11 cellular contexts compared by ENCODE assay signal in genomic region chr11:12430912-12431311, GRCh38. TPM values are rescaled to one million over a fixed set of nuclear protein-coding genes. Genes with fewer than 3 reads are reported as not detected.
DNase-seq lines count a peak whose midpoint lies in the region; ATAC-seq and TF ChIP-seq lines count a peak whose summit lies in the region.
"Had no signal": no experiment of that assay in that cellular context is flagged by ENCODE, and none has a peak within 500 bp of the region (broad histone marks: within the 10 kb centered on the region; RNA-seq: fewer than 3 reads in every experiment).

No MANE protein-coding gene starts in this region.

- ATAC-seq in HG02973 (IDR thresholded peaks at IDR 0.05; ENCODE audit: unreplicated experiment): no peak

- DNase-seq in DMS 273 (lab: John Stamatoyannopoulos, UW; ENCODE audit: unreplicated experiment): peak; percentile 57
- no peak for DNase-seq in DMS 273 treated with DMSO at 0.1 percent for 48 hours (lab: John Stamatoyannopoulos, UW)
- DNase-seq in esophagus squamous epithelium (lab: John Stamatoyannopoulos, UW): no peak
- peak; percentile 85 to 95 for DNase-seq in uterus
- DNase-seq in NCI-H510A treated with DMSO at 0.1 percent for 48 hours (lab: John Stamatoyannopoulos, UW): no peak
- no peak for DNase-seq in stimulated activated naive CD4-positive, alpha-beta T cell (lab: John Stamatoyannopoulos, UW)
- DNase-seq: effector memory CD4-positive, alpha-beta T cell; NCI-H526 treated with DMSO at 0.1 percent for 48 hours had no signal

- H3K9me3 ChIP-seq in esophagus squamous epithelium (no peaks in the 10 kb centered on the region), mucosa of rectum (ENCODE audit: control insufficient read depth in 2 of 2, low read length in 2 of 2) (no peaks in the 10 kb centered on the region), uterus (no peaks in the 10 kb centered on the region)

- H3K9ac ChIP-seq in mucosa of rectum (ENCODE audit: low read depth in 1 of 2, low read length in 2 of 2): peak overlapping the region in 1 of 2 donors; percentile 25

- no peak for TF ChIP-seq CTCF in esophagus squamous epithelium (IDR thresholded peaks at IDR 0.05)
- TF ChIP-seq CTCF in uterus (IDR thresholded peaks at IDR 0.05): peak in 1 of 4 experiments; percentile 5

- H3K4me1 ChIP-seq in esophagus squamous epithelium: peaks cover 9 to 69% (median 27%) of the 10 kb centered on the region in 3 donors
- peaks cover 12 to 37% of the 10 kb centered on the region in 2 donors for H3K4me1 ChIP-seq in mucosa of rectum (ENCODE audit: control insufficient read depth in 2 of 2, insufficient read depth in 2 of 2, low read length in 2 of 2)
- H3K4me1 ChIP-seq in uterus: peaks cover 4 to 7% of the 10 kb centered on the region in 2 donors

- no peak for TF ChIP-seq POLR2A in esophagus squamous epithelium (IDR thresholded peaks at IDR 0.05)
- peak in 1 of 2 donors; percentile 32 for TF ChIP-seq POLR2A in uterus (IDR thresholded peaks at IDR 0.05)

- intact Hi-C loops in esophagus squamous epithelium (cut with DNase I) (no loop called here), uterus (cut with DNase I; ENCODE audit: low total_unique reads) (no loop called here)

- no peaks in the 10 kb centered on the region for H3K36me3 ChIP-seq in esophagus squamous epithelium
- H3K36me3 ChIP-seq in mucosa of rectum (ENCODE audit: control insufficient read depth in 2 of 2, insufficient read depth in 2 of 2, low read length in 2 of 2): no peaks in the 10 kb centered on the region
- H3K36me3 ChIP-seq in uterus: no peaks in the 10 kb centered on the region

- H3K27me3 ChIP-seq in esophagus squamous epithelium: no peaks in the 10 kb centered on the region
- H3K27me3 ChIP-seq in mucosa of rectum (ENCODE audit: control insufficient read depth in 2 of 2, insufficient read depth in 2 of 2, low read length in 2 of 2): no peaks in the 10 kb centered on the region
- H3K27me3 ChIP-seq in uterus: no peaks in the 10 kb centered on the region

- WGBS in esophagus squamous epithelium, 2 donors: 30% methylated on average over 4 of the region's 4 CpGs

- H3K27ac ChIP-seq in esophagus squamous epithelium (peak overlapping the region; percentile 68 to 88 (median 86)), mucosa of rectum (ENCODE audit: low read depth in 2 of 2, low read length in 2 of 2) (peak overlapping the region; percentile 41 to 50), uterus (peak overlapping the region; percentile 87 to 96)
- H3K27ac ChIP-seq: 22Rv1 had no signal

- H3K4me3 ChIP-seq in esophagus squamous epithelium (peak overlapping the region in 1 of 4 donors; percentile 18), mucosa of rectum (ENCODE audit: low read length in 2 of 2) (no peak overlapping the region), uterus (no peak overlapping the region)

RNA-seq across cellular contexts. Expression of gene PARVA, which starts 53.5 kb away (rescaled TPM):
- total RNA-seq in esophagus squamous epithelium: 10 to 100 TPM in 3 of 4 donors, 1 to 10 TPM in 1; 8.6 to 66.9 (median 16.2) TPM
- total RNA-seq in uterus: 100 to 1,000 TPM in 1 of 4 donors, 10 to 100 TPM in 3; 52.9 to 188 (median 66.5) TPM

Comparison
In these comparisons a context has a peak if more than half of its experiments do, and no peak if none do; other contexts are left out.
1. DNase-seq: peak in DMS 273 (single experiment) and uterus (2 of 2); none in DMS 273 treated with DMSO at 0.1 percent for 48 hours (single experiment), esophagus squamous epithelium (single experiment), NCI-H510A treated with DMSO at 0.1 percent for 48 hours (single experiment) and stimulated activated naive CD4-positive, alpha-beta T cell (0 of 6).
2. Peak in every context shown above with its lines, with median percentiles within 50 percentile points of each other: H3K27ac ChIP-seq.